In genomic region chr3:149489060-149489690, GRCh38 we compare ENCODE assay signal across 10 cellular contexts. TPM values are rescaled to one million over a fixed set of nuclear protein-coding genes. Genes with fewer than 3 reads are reported as not detected.
A peak's percentile ranks its signal among the peaks of the same experiment; 100 is the strongest.
DNase-seq lines count a peak whose midpoint lies in the region; ATAC-seq, FAIRE-seq and TF ChIP-seq lines count a peak whose summit lies in the region.
"Had no signal": no experiment of that assay in that cellular context is flagged by ENCODE, and none has a peak within 500 bp of the region (broad histone marks: within the 10 kb centered on the region; RNA-seq: fewer than 3 reads in every experiment).

No MANE protein-coding gene starts in this region.

- TF ChIP-seq EP300 in HepG2 (IDR thresholded peaks at IDR 0.05; ENCODE audit: low read depth in 2 of 2, low read length in 2 of 2) = no peak
- TF ChIP-seq EP300 in HepG2 (CRISPR knock-in tag; IDR thresholded peaks at IDR 0.05; ENCODE audit: borderline replicate concordance) = no peak

- no peak overlapping the region for H2AK5ac ChIP-seq in H9 (ENCODE audit: insufficient read length, low read length)

- no peak overlapping the region for H3K9ac ChIP-seq in H9 (ENCODE audit: extremely low read depth, insufficient read length, low read length)
- H3K9ac ChIP-seq in HepG2 (ENCODE audit: insufficient read depth, low read depth, low read length) = no peak overlapping the region

- no peak overlapping the region for H3K4ac ChIP-seq in H9 (ENCODE audit: low read depth, low read length)

- TF ChIP-seq CTCF in H9 (conservative IDR thresholded peaks at IDR 0.05) (peak; percentile 82), VCaP (conservative IDR thresholded peaks at IDR 0.05) (peak; percentile 66), HepG2 (CRISPR knock-in tag; IDR thresholded peaks at IDR 0.05) (peak; percentile 69)

- TF ChIP-seq POLR2A in HepG2 (IDR thresholded peaks at IDR 0.05; ENCODE audit: insufficient read depth in 1 of 2, low read depth in 2 of 2, low read length in 2 of 2) = no peak
- TF ChIP-seq POLR2A in H54 (IDR thresholded peaks at IDR 0.05; ENCODE audit: low read depth, low read length) = no peak

- H2BK120ac ChIP-seq in H9 (ENCODE audit: low read depth, low read length, poor library complexity, severe bottlenecking) = no peak overlapping the region

- no peak overlapping the region for H3K27ac ChIP-seq in H9 (ENCODE audit: insufficient read length, low read depth, low read length)
- peak overlapping the region; percentile 54; the same call in 1 of the 2 replicates for H3K27ac ChIP-seq in VCaP
- no peak overlapping the region for H3K27ac ChIP-seq in HepG2 (ENCODE audit: extremely low read length, insufficient read depth, low read length)

- H3K18ac ChIP-seq in H9 (ENCODE audit: insufficient read length, low read depth, low read length) = no peak overlapping the region

- no peak overlapping the region for H3K27ac Mint-ChIP-seq in H9
- H3K27ac Mint-ChIP-seq in naive thymus-derived CD8-positive, alpha-beta T cell = no peak overlapping the region
- H3K27ac Mint-ChIP-seq: activated naive CD8-positive, alpha-beta T cell treated with anti-CD3 and anti-CD28 coated beads, Interleukin-2, amount 10 ng/mL, durations not matched to agents 7 days and 5 days; stimulated activated naive B cell treated with anti-CD40 and anti-IgM and Interleukin-4, amounts not matched to agents 10 μg/mL and 1 μg/mL and 100 μg/mL, for 72 hours had no signal

- POLR2A ChIA-PET in HepG2 (lab: Yijun Ruan, JAX) = interaction anchor here (1.3 kb wide), 1 partner anchor 117 kb away, joined by 3 read pairs; no protein-coding TSS in a partner anchor
- POLR2A ChIA-PET in naive thymus-derived CD8-positive, alpha-beta T cell (lab: Charles Lee) = no interaction called here

- H3K14ac ChIP-seq in H9 (ENCODE audit: insufficient read depth, low read length) = no peak overlapping the region

- intact Hi-C loops in HepG2 (cut with micrococcal nuclease; ENCODE audit: unreplicated experiment) = loop anchor here (2.0 to 10.0 kb wide), 3 partner anchors 96 to 214 kb away; no protein-coding TSS in a partner anchor

- in situ Hi-C loops in HepG2 (cut with HindIII; ENCODE audit: extremely low pct_ligation_motif_present, low pct_unique_long_range_greater_than_20kb) = loop anchor here (10.0 kb wide), 2 partner anchors 364 to 534 kb away; partner anchors contain the start of gene HPS3

- no peak overlapping the region for H4K8ac ChIP-seq in H9 (replicated peaks; ENCODE audit: insufficient read length, low read depth, low read length)

- ATAC-seq in HepG2 = peak; percentile 37; the same call in 2 of the 3 replicates
- ATAC-seq in naive thymus-derived CD8-positive, alpha-beta T cell = no peak

- no peak overlapping the region for H2BK15ac ChIP-seq in H9 (ENCODE audit: low read depth, low read length)

- H3K56ac ChIP-seq in H9 (ENCODE audit: insufficient read length, low read depth, low read length) = no peak overlapping the region

- BruUV-seq in HepG2 (replicated peaks; lab: Mats Ljungman, UMichigan) = no TSS peak

- H3K9me3 ChIP-seq in H9 (ENCODE audit: control insufficient read depth, low read depth, low read length) = no peaks in the 10 kb centered on the region
- H3K9me3 ChIP-seq in HepG2 (ENCODE audit: low read length) = no peaks in the 10 kb centered on the region

- WGBS in H9 (ENCODE audit: extremely low coverage, insufficient read length, low lambda C conversion rate) = no CpG with 5 or more reads among the region's 6 CpGs
- 34% methylated on average over 6 of the region's 6 CpGs for WGBS in HepG2 (ENCODE audit: low lambda C conversion rate)

- H3K23me2 ChIP-seq in H9 (ENCODE audit: insufficient read length, low read depth, low read length, poor library complexity, severe bottlenecking) = no peaks in the 10 kb centered on the region

- peaks cover 14% of the 10 kb centered on the region in 2 experiments for H3K4me1 Mint-ChIP-seq in H9
- no peaks in the 10 kb centered on the region for H3K4me1 Mint-ChIP-seq in naive thymus-derived CD8-positive, alpha-beta T cell

- peak; percentile 23 for FAIRE-seq in HepG2 (lab: Jason Lieb, UNC)
- no peak for FAIRE-seq in H54 (lab: Jason Lieb, UNC)

- H4K20me1 ChIP-seq in H9 (ENCODE audit: control insufficient read depth, insufficient read depth, insufficient read length) = no peaks in the 10 kb centered on the region
- no peaks in the 10 kb centered on the region for H4K20me1 ChIP-seq in HepG2 (ENCODE audit: insufficient read depth, low read length)

- H3K9me3 Mint-ChIP-seq in H9 = no peaks in the 10 kb centered on the region; a peak in 2 of 5 replicates
- peaks cover 0 to 2% (median 0%) of the 10 kb centered on the region in 9 donors for H3K9me3 Mint-ChIP-seq in naive thymus-derived CD8-positive, alpha-beta T cell
- H3K9me3 Mint-ChIP-seq: activated naive CD8-positive, alpha-beta T cell treated with anti-CD3 and anti-CD28 coated beads, Interleukin-2, amount 10 ng/mL, durations not matched to agents 7 days and 5 days had no signal

- no peak overlapping the region for H3T11ph ChIP-seq in H9 (ENCODE audit: low read length)

- peak; percentile 36; the same call in 1 of the 2 replicates for TF ChIP-seq RAD21 in HepG2 (CRISPR knock-in tag; IDR thresholded peaks at IDR 0.05)

- no peaks in the 10 kb centered on the region for H3K36me3 ChIP-seq in HepG2 (replicated peaks in 1 of 2; ENCODE audit: control insufficient read depth in 1 of 2, insufficient read depth in 2 of 2, low read length in 2 of 2)

- no peaks in the 10 kb centered on the region for H3K36me3 Mint-ChIP-seq in H9 (ENCODE audit: insufficient read depth in 1 of 3, low read depth in 3 of 3)
- H3K36me3 Mint-ChIP-seq in naive thymus-derived CD8-positive, alpha-beta T cell = no peaks in the 10 kb centered on the region
- H3K36me3 Mint-ChIP-seq: activated naive CD8-positive, alpha-beta T cell treated with anti-CD3 and anti-CD28 coated beads, Interleukin-2, amount 10 ng/mL, durations not matched to agents 7 days and 5 days; stimulated activated naive B cell treated with anti-CD40 and anti-IgM and Interleukin-4, amounts not matched to agents 10 μg/mL and 1 μg/mL and 100 μg/mL, for 72 hours had no signal

- H3K4me1 ChIP-seq in H9 (ENCODE audit: insufficient read depth, low read length) (no peaks in the 10 kb centered on the region), HepG2 (ENCODE audit: insufficient read depth, low read length) (peaks cover 27% of the 10 kb centered on the region)

- H2BK12ac ChIP-seq in H9 (ENCODE audit: insufficient read length, low read depth, low read length) = no peak overlapping the region

- H3K23ac ChIP-seq in H9 (ENCODE audit: insufficient read length, low read depth, low read length) = no peak overlapping the region

- H3K79me1 ChIP-seq in H9 (ENCODE audit: insufficient read depth, low read depth, low read length, poor library complexity, severe bottlenecking) = no peaks in the 10 kb centered on the region

- DNase-seq in DMS114 treated with DMSO at 0.1 percent for 48 hours (lab: John Stamatoyannopoulos, UW; ENCODE audit: unreplicated experiment) = peak; percentile 9
- DNase-seq in H9 = peak; percentile 52
- no peak for DNase-seq in HepG2 (ENCODE audit: low spot score)
- DNase-seq in NCI-H187 (lab: John Stamatoyannopoulos, UW) = no peak
- no peak for DNase-seq in AG08396 (ENCODE audit: low spot score)
- DNase-seq in naive thymus-derived CD8-positive, alpha-beta T cell = no peak
- DNase-seq in H54 (ENCODE audit: insufficient read length, low spot score) = no peak
- DNase-seq: activated naive CD8-positive, alpha-beta T cell treated with anti-CD3 and anti-CD28 coated beads, Interleukin-2, amount 10 ng/mL, durations not matched to agents 7 days and 5 days; stimulated activated naive B cell treated with anti-CD40 and anti-IgM and Interleukin-4, amounts not matched to agents 10 μg/mL and 1 μg/mL and 100 μg/mL, for 72 hours had no signal

- H3K79me2 ChIP-seq in H9 (ENCODE audit: insufficient read depth, low read length) (no peaks in the 10 kb centered on the region), HepG2 (ENCODE audit: insufficient read depth, low read length) (no peaks in the 10 kb centered on the region)

- H3K4me2 ChIP-seq in H9 (ENCODE audit: insufficient read depth, insufficient read length, low read length) (no peak overlapping the region), HepG2 (ENCODE audit: low read depth, low read length) (no peak overlapping the region)

- H3K4me3 Mint-ChIP-seq in H9 = no peak overlapping the region
- H3K4me3 Mint-ChIP-seq in naive thymus-derived CD8-positive, alpha-beta T cell = no peak overlapping the region
- H3K4me3 Mint-ChIP-seq: activated naive CD8-positive, alpha-beta T cell treated with anti-CD3 and anti-CD28 coated beads, Interleukin-2, amount 10 ng/mL, durations not matched to agents 7 days and 5 days; stimulated activated naive B cell treated with anti-CD40 and anti-IgM and Interleukin-4, amounts not matched to agents 10 μg/mL and 1 μg/mL and 100 μg/mL, for 72 hours had no signal

- H3K4me3 ChIP-seq in HepG2 (replicated peaks in 1 of 3; ENCODE audit: insufficient read depth in 1 of 3, low read depth in 2 of 3, low read length in 3 of 3) = no peak overlapping the region

- no peak overlapping the region for H4K91ac ChIP-seq in H9 (ENCODE audit: insufficient read length, low read depth, low read length)

- no peaks in the 10 kb centered on the region for H3K27me3 ChIP-seq in H9 (ENCODE audit: insufficient read depth, low read length)
- H3K27me3 ChIP-seq in HepG2 (ENCODE audit: control insufficient read depth in 1 of 2, insufficient read depth in 2 of 2, low read length in 2 of 2) = no peaks in the 10 kb centered on the region

- H4K5ac ChIP-seq in H9 (ENCODE audit: insufficient read length, low read depth, low read length) = no peak overlapping the region

- CTCF ChIA-PET in HepG2 (lab: Yijun Ruan, JAX; ENCODE audit: low intra/inter-chr PET ratio, low total read pairs) = interaction anchor here (1.0 to 1.6 kb wide), 3 partner anchors 89 to 137 kb away, joined by 3 to 8 read pairs (median 6); no protein-coding TSS in a partner anchor

- H2AFZ ChIP-seq in H9 (ENCODE audit: low read length) (no peak overlapping the region), HepG2 (ENCODE audit: low read length) (no peak overlapping the region)

- H2BK5ac ChIP-seq in H9 (ENCODE audit: insufficient read length, low read length) = no peak overlapping the region

- H2BK20ac ChIP-seq in H9 (ENCODE audit: low read depth, low read length, poor library complexity, severe bottlenecking) = no peak overlapping the region

- peaks cover 4% of the 10 kb centered on the region for H3K27me3 Mint-ChIP-seq in H9 (ENCODE audit: low read depth)
- peaks cover 7 to 22% (median 15%) of the 10 kb centered on the region in 5 donors for H3K27me3 Mint-ChIP-seq in naive thymus-derived CD8-positive, alpha-beta T cell

RNA-seq across cellular contexts. Expression of gene TM4SF4, which starts 14.7 kb away (rescaled TPM):
- not detected in 2 replicates for total RNA-seq in H9 (2021)
- total RNA-seq in HepG2 (2016; rRNA removed; fragmentation: Illumina TruSeq; extraction: Trizol) = 0.77 and 0.95 TPM in 2 replicates
- total RNA-seq in HepG2 (2016; cell fraction: cytosol; rRNA removed; fragmentation: Illumina TruSeq; extraction: Trizol; ENCODE audit: low read depth) = 0.91 TPM in 1 of 2 replicates, not detected in the other
- total RNA-seq in HepG2 (2016; cell fraction: insoluble cytoplasmic fraction; rRNA removed; fragmentation: Illumina TruSeq; extraction: Trizol) = 0.34 and 1.4 TPM in 2 replicates
- 0.59 and 0.62 TPM in 2 replicates for total RNA-seq in HepG2 (2016; cell fraction: membrane; rRNA removed; fragmentation: Illumina TruSeq; extraction: Trizol)
- total RNA-seq in HepG2 (2016; cell fraction: nucleus; rRNA removed; fragmentation: Illumina TruSeq; extraction: Trizol) = 0.75 and 1.1 TPM in 2 replicates
- polyA plus RNA-seq in HepG2 (2011; rRNA removed) = 0.63 and 0.89 TPM in 2 replicates
- 0.90 and 1.1 TPM in 2 replicates for polyA plus RNA-seq in HepG2 (2011; cell fraction: cytosol; rRNA removed)
- 0.66 TPM in 1 of 2 replicates, not detected in the other for polyA plus RNA-seq in HepG2 (2011; cell fraction: nucleus; rRNA removed)
- polyA plus RNA-seq in HepG2 (2012) = 0.47 and 0.86 TPM in 2 replicates
- polyA plus RNA-seq in HepG2 (2016; cell fraction: cytosol; fragmentation: Illumina TruSeq; extraction: Trizol; ENCODE audit: low read depth) = 0.21 and 0.29 TPM in 2 replicates
- 0.45 and 0.89 TPM in 2 replicates for polyA plus RNA-seq in HepG2 (2016; cell fraction: insoluble cytoplasmic fraction; fragmentation: Illumina TruSeq; extraction: Trizol; ENCODE audit: low read depth)
- 0.15 and 0.21 TPM in 2 replicates for polyA plus RNA-seq in HepG2 (2016; cell fraction: membrane; fragmentation: Illumina TruSeq; extraction: Trizol; ENCODE audit: low read depth)
- 0.72 and 1.8 TPM in 2 replicates for polyA plus RNA-seq in HepG2 (2016; cell fraction: nucleus; fragmentation: Illumina TruSeq; extraction: Trizol; ENCODE audit: insufficient read depth, low read depth)
- polyA minus RNA-seq in HepG2 (2011; rRNA and poly(A)+ RNA removed; ENCODE audit: low replicate concordance) = 0.36 TPM in 1 of 2 replicates, not detected in the other
- 1.3 TPM in 1 of 2 replicates, not detected in the other for polyA minus RNA-seq in HepG2 (2011; cell fraction: cytosol; rRNA and poly(A)+ RNA removed)
- 1.0 and 1.6 TPM in 2 replicates for polyA minus RNA-seq in HepG2 (2011; cell fraction: nucleus; rRNA and poly(A)+ RNA removed)
- not detected for total RNA-seq in naive thymus-derived CD8-positive, alpha-beta T cell
- polyA plus RNA-seq in naive thymus-derived CD8-positive, alpha-beta T cell = not detected
- total RNA-seq: activated naive CD8-positive, alpha-beta T cell treated with anti-CD3 and anti-CD28 coated beads, Interleukin-2, amount 10 ng/mL, durations not matched to agents 7 days and 5 days had no signal

Comparison
In these comparisons a context has a peak if more than half of its experiments do, and no peak if none do; other contexts are left out.
1. DNase-seq: peak in DMS114 treated with DMSO at 0.1 percent for 48 hours (single experiment) and H9 (single experiment); none in HepG2 (single experiment), NCI-H187 (0 of 2), AG08396 (single experiment), naive thymus-derived CD8-positive, alpha-beta T cell (0 of 10) and H54 (single experiment).
2. Peak in every context shown above with its lines, with median percentiles within 50 percentile points of each other: CTCF ChIP-seq.